1 cellular context compared by ENCODE assay signal in the genomic region with DNA sequence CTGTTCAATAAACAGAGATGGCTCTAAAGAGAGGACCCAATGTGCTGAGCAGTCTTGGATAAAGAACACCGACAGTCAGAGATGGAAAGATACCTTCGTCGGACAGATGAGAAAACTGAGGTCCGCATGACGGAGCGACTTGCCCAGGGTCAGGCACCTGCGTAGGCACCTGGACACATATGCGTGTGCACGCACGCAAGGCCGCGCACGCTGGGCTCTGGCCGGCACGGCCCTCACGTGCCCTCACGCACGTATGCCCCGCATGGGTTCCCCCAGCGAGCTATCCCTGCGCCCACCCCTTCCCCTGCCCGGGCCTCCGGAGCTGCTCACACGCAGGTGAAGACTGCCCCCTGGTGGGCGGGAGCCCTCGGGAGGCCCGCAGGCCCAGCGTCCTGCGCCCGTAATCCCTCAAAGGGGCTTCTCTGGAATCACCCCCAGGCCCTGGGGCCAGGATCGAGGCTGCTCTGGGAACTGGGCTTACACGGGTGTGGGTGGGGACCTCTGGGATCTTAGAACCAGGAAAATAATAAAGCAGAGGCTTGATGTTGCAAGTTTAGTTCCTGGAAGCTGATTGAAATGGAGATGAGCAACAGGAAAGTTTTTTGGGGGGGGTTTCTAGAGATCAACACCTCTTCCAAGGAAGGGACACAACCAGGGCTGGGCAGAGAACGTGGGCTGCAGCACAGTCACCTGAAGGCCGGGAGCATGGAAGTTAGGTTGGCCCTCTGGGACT.
A peak's percentile ranks its signal among the peaks of the same experiment; 100 is the strongest.
TF ChIP-seq lines count a peak whose summit lies in the region.

No MANE protein-coding gene starts in this region.

TF ChIP-seq in HepG2, 621 proteins besides CTCF, POLR2A, EP300 and RAD21 (continued from another document):
- TF ChIP-seq ZNF614 (CRISPR knock-in tag; IDR thresholded peaks at IDR 0.05; ENCODE audit: borderline replicate concordance) (no peak), RNF2 (conservative IDR thresholded peaks at IDR 0.05; ENCODE audit: low read depth) (no peak), STAG1 (CRISPR knock-in tag; IDR thresholded peaks at IDR 0.05) (peak; percentile 81), ZNF124 (CRISPR knock-in tag; IDR thresholded peaks at IDR 0.05) (no peak), TAF15 (IDR thresholded peaks at IDR 0.05; ENCODE audit: low read depth, low read length, poor library complexity, severe bottlenecking) (peak; percentile 49), EEA1 (CRISPR knock-in tag; IDR thresholded peaks at IDR 0.05; ENCODE audit: borderline replicate concordance) (no peak), NRL (CRISPR knock-in tag; IDR thresholded peaks at IDR 0.05; ENCODE audit: borderline replicate concordance) (0 out of 2 replicates have a peak, but pooled peaks have one; percentile 22), ZNF546 (CRISPR knock-in tag; conservative IDR thresholded peaks at IDR 0.05) (no peak), ZNF781 (CRISPR knock-in tag; IDR thresholded peaks at IDR 0.05; ENCODE audit: borderline replicate concordance, not compliant biosample characterization) (no peak), HNRNPK (IDR thresholded peaks at IDR 0.05; ENCODE audit: low read depth, low read length, poor library complexity, severe bottlenecking) (no peak), MTF2 (CRISPR knock-in tag; IDR thresholded peaks at IDR 0.05; ENCODE audit: borderline replicate concordance) (0 out of 2 replicates have a peak, but pooled peaks have one; percentile 64), FOXO1 (CRISPR knock-in tag; IDR thresholded peaks at IDR 0.05) (0 out of 2 replicates have a peak, but pooled peaks have one; percentile 19), SIN3B (IDR thresholded peaks at IDR 0.05; ENCODE audit: low read length) (no peak), MIXL1 (CRISPR knock-in tag; IDR thresholded peaks at IDR 0.05) (no peak), ZNF615 (CRISPR knock-in tag; IDR thresholded peaks at IDR 0.05; ENCODE audit: borderline replicate concordance) (no peak), RARA (CRISPR knock-in tag; IDR thresholded peaks at IDR 0.05) (no peak), SOX6 (IDR thresholded peaks at IDR 0.05) (no peak), SOX6 (CRISPR knock-in tag; IDR thresholded peaks at IDR 0.05) (no peak), NR1H2 (CRISPR knock-in tag; IDR thresholded peaks at IDR 0.05; ENCODE audit: borderline replicate concordance, low read depth) (no peak), GABPB1 (CRISPR knock-in tag; IDR thresholded peaks at IDR 0.05) (peak; percentile 49; the same call in 1 of the 2 replicates), KLF16 (CRISPR knock-in tag; IDR thresholded peaks at IDR 0.05) (no peak), ADNP (CRISPR knock-in tag; IDR thresholded peaks at IDR 0.05) (peak; percentile 46; the same call in 1 of the 2 replicates), GFI1 (CRISPR knock-in tag; IDR thresholded peaks at IDR 0.05; ENCODE audit: borderline replicate concordance) (no peak), NFKBIZ (CRISPR knock-in tag; IDR thresholded peaks at IDR 0.05) (no peak), HOXA7 (CRISPR knock-in tag; IDR thresholded peaks at IDR 0.05) (no peak)
- TF ChIP-seq, protein P1, sequence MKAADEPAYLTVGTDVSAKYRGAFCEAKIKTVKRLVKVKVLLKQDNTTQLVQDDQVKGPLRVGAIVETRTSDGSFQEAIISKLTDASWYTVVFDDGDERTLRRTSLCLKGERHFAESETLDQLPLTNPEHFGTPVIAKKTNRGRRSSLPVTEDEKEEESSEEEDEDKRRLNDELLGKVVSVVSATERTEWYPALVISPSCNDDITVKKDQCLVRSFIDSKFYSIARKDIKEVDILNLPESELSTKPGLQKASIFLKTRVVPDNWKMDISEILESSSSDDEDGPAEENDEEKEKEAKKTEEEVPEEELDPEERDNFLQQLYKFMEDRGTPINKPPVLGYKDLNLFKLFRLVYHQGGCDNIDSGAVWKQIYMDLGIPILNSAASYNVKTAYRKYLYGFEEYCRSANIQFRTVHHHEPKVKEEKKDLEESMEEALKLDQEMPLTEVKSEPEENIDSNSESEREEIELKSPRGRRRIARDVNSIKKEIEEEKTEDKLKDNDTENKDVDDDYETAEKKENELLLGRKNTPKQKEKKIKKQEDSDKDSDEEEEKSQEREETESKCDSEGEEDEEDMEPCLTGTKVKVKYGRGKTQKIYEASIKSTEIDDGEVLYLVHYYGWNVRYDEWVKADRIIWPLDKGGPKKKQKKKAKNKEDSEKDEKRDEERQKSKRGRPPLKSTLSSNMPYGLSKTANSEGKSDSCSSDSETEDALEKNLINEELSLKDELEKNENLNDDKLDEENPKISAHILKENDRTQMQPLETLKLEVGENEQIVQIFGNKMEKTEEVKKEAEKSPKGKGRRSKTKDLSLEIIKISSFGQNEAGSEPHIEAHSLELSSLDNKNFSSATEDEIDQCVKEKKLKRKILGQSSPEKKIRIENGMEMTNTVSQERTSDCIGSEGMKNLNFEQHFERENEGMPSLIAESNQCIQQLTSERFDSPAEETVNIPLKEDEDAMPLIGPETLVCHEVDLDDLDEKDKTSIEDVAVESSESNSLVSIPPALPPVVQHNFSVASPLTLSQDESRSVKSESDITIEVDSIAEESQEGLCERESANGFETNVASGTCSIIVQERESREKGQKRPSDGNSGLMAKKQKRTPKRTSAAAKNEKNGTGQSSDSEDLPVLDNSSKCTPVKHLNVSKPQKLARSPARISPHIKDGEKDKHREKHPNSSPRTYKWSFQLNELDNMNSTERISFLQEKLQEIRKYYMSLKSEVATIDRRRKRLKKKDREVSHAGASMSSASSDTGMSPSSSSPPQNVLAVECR (CRISPR knock-in tag; IDR thresholded peaks at IDR 0.05; ENCODE audit: borderline replicate concordance): 0 out of 2 replicates have a peak, but pooled peaks have one; percentile 12
- TF ChIP-seq, protein P2, sequence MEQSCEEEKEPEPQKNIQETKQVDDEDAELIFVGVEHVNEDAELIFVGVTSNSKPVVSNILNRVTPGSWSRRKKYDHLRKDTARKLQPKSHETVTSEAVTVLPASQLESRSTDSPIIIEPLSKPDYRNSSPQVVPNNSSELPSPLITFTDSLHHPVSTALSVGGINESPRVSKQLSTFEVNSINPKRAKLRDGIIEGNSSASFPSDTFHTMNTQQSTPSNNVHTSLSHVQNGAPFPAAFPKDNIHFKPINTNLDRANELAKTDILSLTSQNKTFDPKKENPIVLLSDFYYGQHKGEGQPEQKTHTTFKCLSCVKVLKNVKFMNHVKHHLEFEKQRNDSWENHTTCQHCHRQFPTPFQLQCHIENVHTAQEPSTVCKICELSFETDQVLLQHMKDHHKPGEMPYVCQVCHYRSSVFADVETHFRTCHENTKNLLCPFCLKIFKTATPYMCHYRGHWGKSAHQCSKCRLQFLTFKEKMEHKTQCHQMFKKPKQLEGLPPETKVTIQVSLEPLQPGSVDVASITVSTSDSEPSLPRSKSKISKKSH (CRISPR knock-in tag; IDR thresholded peaks at IDR 0.05; ENCODE audit: borderline replicate concordance): peak; percentile 34; the same call in 1 of the 2 replicates
- TF ChIP-seq, protein P3, sequence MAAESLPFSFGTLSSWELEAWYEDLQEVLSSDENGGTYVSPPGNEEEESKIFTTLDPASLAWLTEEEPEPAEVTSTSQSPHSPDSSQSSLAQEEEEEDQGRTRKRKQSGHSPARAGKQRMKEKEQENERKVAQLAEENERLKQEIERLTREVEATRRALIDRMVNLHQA (CRISPR knock-in tag; IDR thresholded peaks at IDR 0.05): no peak
- TF ChIP-seq, protein P4, sequence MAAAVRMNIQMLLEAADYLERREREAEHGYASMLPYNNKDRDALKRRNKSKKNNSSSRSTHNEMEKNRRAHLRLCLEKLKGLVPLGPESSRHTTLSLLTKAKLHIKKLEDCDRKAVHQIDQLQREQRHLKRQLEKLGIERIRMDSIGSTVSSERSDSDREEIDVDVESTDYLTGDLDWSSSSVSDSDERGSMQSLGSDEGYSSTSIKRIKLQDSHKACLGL (CRISPR knock-in tag; IDR thresholded peaks at IDR 0.05): no peak
